In the genomic region with DNA sequence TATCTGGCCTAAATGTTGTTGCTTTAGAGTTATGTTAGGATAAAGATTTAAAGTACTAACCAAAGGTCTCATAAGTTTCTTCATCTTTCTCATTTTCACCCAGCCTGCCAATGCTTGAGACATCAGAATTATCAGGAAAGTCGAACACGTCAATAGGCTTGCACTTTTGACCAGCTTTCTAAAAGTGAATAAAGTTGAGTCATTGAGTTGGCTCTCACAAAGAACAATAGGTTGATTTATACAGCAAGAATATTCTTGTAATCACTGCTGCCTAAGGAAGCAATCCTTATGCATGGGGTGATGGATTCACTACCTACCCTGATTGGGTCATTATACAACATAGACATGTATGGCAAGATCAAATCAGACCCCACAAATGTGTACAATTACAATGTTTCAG, we compare ENCODE assay signal across 1 cellular context.
TF ChIP-seq lines count a peak whose summit lies in the region.

No MANE protein-coding gene starts in this region.

TF ChIP-seq in WTC11, 78 proteins besides CTCF, POLR2A, EP300 and RAD21 (continued from another document):
- TF ChIP-seq, protein P1, sequence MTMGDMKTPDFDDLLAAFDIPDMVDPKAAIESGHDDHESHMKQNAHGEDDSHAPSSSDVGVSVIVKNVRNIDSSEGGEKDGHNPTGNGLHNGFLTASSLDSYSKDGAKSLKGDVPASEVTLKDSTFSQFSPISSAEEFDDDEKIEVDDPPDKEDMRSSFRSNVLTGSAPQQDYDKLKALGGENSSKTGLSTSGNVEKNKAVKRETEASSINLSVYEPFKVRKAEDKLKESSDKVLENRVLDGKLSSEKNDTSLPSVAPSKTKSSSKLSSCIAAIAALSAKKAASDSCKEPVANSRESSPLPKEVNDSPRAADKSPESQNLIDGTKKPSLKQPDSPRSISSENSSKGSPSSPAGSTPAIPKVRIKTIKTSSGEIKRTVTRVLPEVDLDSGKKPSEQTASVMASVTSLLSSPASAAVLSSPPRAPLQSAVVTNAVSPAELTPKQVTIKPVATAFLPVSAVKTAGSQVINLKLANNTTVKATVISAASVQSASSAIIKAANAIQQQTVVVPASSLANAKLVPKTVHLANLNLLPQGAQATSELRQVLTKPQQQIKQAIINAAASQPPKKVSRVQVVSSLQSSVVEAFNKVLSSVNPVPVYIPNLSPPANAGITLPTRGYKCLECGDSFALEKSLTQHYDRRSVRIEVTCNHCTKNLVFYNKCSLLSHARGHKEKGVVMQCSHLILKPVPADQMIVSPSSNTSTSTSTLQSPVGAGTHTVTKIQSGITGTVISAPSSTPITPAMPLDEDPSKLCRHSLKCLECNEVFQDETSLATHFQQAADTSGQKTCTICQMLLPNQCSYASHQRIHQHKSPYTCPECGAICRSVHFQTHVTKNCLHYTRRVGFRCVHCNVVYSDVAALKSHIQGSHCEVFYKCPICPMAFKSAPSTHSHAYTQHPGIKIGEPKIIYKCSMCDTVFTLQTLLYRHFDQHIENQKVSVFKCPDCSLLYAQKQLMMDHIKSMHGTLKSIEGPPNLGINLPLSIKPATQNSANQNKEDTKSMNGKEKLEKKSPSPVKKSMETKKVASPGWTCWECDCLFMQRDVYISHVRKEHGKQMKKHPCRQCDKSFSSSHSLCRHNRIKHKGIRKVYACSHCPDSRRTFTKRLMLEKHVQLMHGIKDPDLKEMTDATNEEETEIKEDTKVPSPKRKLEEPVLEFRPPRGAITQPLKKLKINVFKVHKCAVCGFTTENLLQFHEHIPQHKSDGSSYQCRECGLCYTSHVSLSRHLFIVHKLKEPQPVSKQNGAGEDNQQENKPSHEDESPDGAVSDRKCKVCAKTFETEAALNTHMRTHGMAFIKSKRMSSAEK (CRISPR knock-in tag; IDR thresholded peaks at IDR 0.05; ENCODE audit: borderline replicate concordance): no peak
- TF ChIP-seq, protein P2, sequence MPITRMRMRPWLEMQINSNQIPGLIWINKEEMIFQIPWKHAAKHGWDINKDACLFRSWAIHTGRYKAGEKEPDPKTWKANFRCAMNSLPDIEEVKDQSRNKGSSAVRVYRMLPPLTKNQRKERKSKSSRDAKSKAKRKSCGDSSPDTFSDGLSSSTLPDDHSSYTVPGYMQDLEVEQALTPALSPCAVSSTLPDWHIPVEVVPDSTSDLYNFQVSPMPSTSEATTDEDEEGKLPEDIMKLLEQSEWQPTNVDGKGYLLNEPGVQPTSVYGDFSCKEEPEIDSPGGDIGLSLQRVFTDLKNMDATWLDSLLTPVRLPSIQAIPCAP (CRISPR knock-in tag; IDR thresholded peaks at IDR 0.05): no peak
